ENCODE assay signal across 35 cellular contexts in the genomic region with DNA sequence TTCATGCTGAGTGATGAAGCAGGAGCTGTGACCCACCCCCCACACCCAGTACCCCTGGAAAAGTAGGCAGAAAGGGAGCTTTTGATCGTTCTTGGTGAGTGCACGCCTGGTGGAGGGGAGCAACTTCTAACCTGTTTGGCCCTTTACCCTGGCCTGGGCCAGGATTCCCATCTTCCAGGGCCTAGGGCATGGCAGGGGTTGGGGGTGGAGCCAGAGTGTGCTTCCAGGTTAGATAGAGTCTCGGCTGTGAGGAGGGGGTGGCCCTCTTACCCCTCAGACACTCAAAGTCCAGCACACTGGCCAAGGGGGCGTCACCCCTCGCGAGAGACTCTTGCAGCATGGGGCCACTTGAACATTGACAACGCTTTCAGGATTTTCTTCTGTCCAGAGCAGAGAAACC.
"Had no signal": no experiment of that assay in that cellular context is flagged by ENCODE, and none has a peak within 500 bp of the region (broad histone marks: within the 10 kb centered on the region; RNA-seq: fewer than 3 reads in every experiment).

No MANE protein-coding gene starts in this region.

- DNase-seq: activated CD4-positive, alpha-beta memory T cell treated with anti-CD3 and anti-CD28 coated beads for 36 hours; activated CD4-positive, alpha-beta T cell treated with anti-CD3 and anti-CD28 coated beads for 36 hours; activated CD4-positive, alpha-beta T cell treated with anti-CD3 and anti-CD28 coated beads, Interleukin-2, amount 10 ng/mL, durations not matched to agents 24 days and 14 days; activated CD4-positive, CD25-positive, alpha-beta regulatory T cell; activated CD4-positive, CD25-positive, alpha-beta regulatory T cell treated with anti-CD3 and anti-CD28 coated beads, Interleukin-2, amount 50 U/mL, for 72 hours; activated CD8-positive, alpha-beta memory T cell treated with anti-CD3 and anti-CD28 coated beads, Interleukin-2, amount 10 ng/mL, durations not matched to agents 7 days and 5 days; activated CD8-positive, alpha-beta memory T cell treated with anti-CD3 and anti-CD28 coated beads, Interleukin-2, amount 50 U/mL, for 4 hours; activated CD8-positive, alpha-beta T cell treated with anti-CD3 and anti-CD28 coated beads, Interleukin-2, amount 10 ng/mL, durations not matched to agents 7 days and 5 days; activated effector memory CD4-positive, alpha-beta T cell treated with anti-CD3 and anti-CD28 coated beads, Interleukin-2, amount 50 U/mL, for 16 hours; activated naive CD4-positive, alpha-beta T cell treated with anti-CD3 and anti-CD28 coated beads for 36 hours; activated naive CD8-positive, alpha-beta T cell treated with anti-CD3 and anti-CD28 coated beads for 36 hours; activated naive CD8-positive, alpha-beta T cell treated with anti-CD3 and anti-CD28 coated beads, Interleukin-2, amount 50 U/mL, for 24 hours; activated T-cell treated with anti-CD3 and anti-CD28 coated beads, Interleukin-2, amount 50 U/mL, for 1 hour; activated T-cell treated with anti-CD3 and anti-CD28 coated beads, Interleukin-2, amount 50 U/mL, for 48 hours; adrenal gland; amygdala; aorta; body of pancreas; caudate nucleus; cortex of kidney; dermis blood vessel endothelial cell; effector CD4-positive, alpha-beta T cell; effector memory CD8-positive, alpha-beta T cell; erythroblast; foreskin keratinocyte; gastrocnemius medialis; glutamatergic neuron; heart left ventricle; T-helper 17 cell; T1000 had no signal

- ATAC-seq: activated CD4-positive, alpha-beta T cell treated with anti-CD3 and anti-CD28 coated beads for 36 hours; activated CD8-positive, alpha-beta memory T cell treated with anti-CD3 and anti-CD28 coated beads, Interleukin-2, amount 10 ng/mL, durations not matched to agents 7 days and 5 days; activated CD8-positive, alpha-beta T cell treated with anti-CD3 and anti-CD28 coated beads, Interleukin-2, amount 10 ng/mL, durations not matched to agents 7 days and 5 days; activated naive CD8-positive, alpha-beta T cell treated with anti-CD3 and anti-CD28 coated beads, Interleukin-2, amount 50 U/mL, for 24 hours; body of pancreas; effector memory CD8-positive, alpha-beta T cell; foreskin keratinocyte; gastrocnemius medialis; heart left ventricle; T-helper 17 cell had no signal

- H3K27ac Mint-ChIP-seq: activated CD4-positive, alpha-beta memory T cell treated with anti-CD3 and anti-CD28 coated beads for 36 hours; activated CD4-positive, alpha-beta T cell treated with anti-CD3 and anti-CD28 coated beads for 36 hours; activated CD4-positive, alpha-beta T cell treated with anti-CD3 and anti-CD28 coated beads, Interleukin-2, amount 10 ng/mL, durations not matched to agents 24 days and 14 days; activated CD8-positive, alpha-beta memory T cell treated with anti-CD3 and anti-CD28 coated beads, Interleukin-2, amount 10 ng/mL, durations not matched to agents 7 days and 5 days; activated CD8-positive, alpha-beta T cell treated with anti-CD3 and anti-CD28 coated beads, Interleukin-2, amount 10 ng/mL, durations not matched to agents 7 days and 5 days; activated naive CD4-positive, alpha-beta T cell treated with anti-CD3 and anti-CD28 coated beads for 36 hours; activated naive CD4-positive, alpha-beta T cell treated with anti-CD3 and anti-CD28 coated beads, Interleukin-2, amount 50 U/mL, for 24 hours; activated naive CD8-positive, alpha-beta T cell treated with anti-CD3 and anti-CD28 coated beads for 36 hours; activated naive CD8-positive, alpha-beta T cell treated with anti-CD3 and anti-CD28 coated beads, Interleukin-2, amount 50 U/mL, for 24 hours; activated T-helper 1 cell treated with anti-CD3 and anti-CD28 coated beads, Interleukin-12 subunit alpha, Interleukin-12 subunit beta, Interleukin-2, Interleukin-4 antibody, amounts not matched to agents 30 ng/mL and 10 ng/mL and 1 ng/mL, durations not matched to agents 14 hours and 24 hours and 36 hours; activated T-helper 2 cell treated with anti-CD3 and anti-CD28 coated beads, Interferon-gamma antibody, Interleukin-2, Interleukin-4, amounts not matched to agents 10 μg/mL and 5 μg/mL and 100 μg/mL, durations not matched to agents 14 hours and 24 hours and 36 hours; effector memory CD8-positive, alpha-beta T cell; T-helper 17 cell; T-helper 2 cell treated with Interferon-gamma antibody and Interleukin-4, amounts not matched to agents 5 μg/mL and 100 μg/mL, for 36 hours had no signal

- H3K9me3 Mint-ChIP-seq: activated CD4-positive, alpha-beta memory T cell treated with anti-CD3 and anti-CD28 coated beads for 36 hours; activated naive CD4-positive, alpha-beta T cell treated with anti-CD3 and anti-CD28 coated beads for 36 hours; activated naive CD4-positive, alpha-beta T cell treated with anti-CD3 and anti-CD28 coated beads, Interleukin-2, amount 50 U/mL, for 24 hours; activated naive CD8-positive, alpha-beta T cell treated with anti-CD3 and anti-CD28 coated beads for 36 hours; activated naive CD8-positive, alpha-beta T cell treated with anti-CD3 and anti-CD28 coated beads, Interleukin-2, amount 50 U/mL, for 24 hours; activated T-helper 1 cell treated with anti-CD3 and anti-CD28 coated beads, Interleukin-12 subunit alpha, Interleukin-12 subunit beta, Interleukin-2, Interleukin-4 antibody, amounts not matched to agents 30 ng/mL and 10 ng/mL and 1 ng/mL, durations not matched to agents 14 hours and 24 hours and 36 hours; activated T-helper 2 cell treated with anti-CD3 and anti-CD28 coated beads, Interferon-gamma antibody, Interleukin-2, Interleukin-4, amounts not matched to agents 10 μg/mL and 5 μg/mL and 100 μg/mL, durations not matched to agents 14 hours and 24 hours and 36 hours; effector memory CD8-positive, alpha-beta T cell; T-helper 2 cell treated with Interferon-gamma antibody and Interleukin-4, amounts not matched to agents 5 μg/mL and 100 μg/mL, for 36 hours had no signal

- H3K9me3 ChIP-seq: adrenal gland, body of pancreas, esophagus muscularis mucosa, gastrocnemius medialis, heart left ventricle had no signal

- H3K4me1 Mint-ChIP-seq: activated CD4-positive, alpha-beta T cell treated with anti-CD3 and anti-CD28 coated beads for 36 hours; activated CD4-positive, alpha-beta T cell treated with anti-CD3 and anti-CD28 coated beads, Interleukin-2, amount 10 ng/mL, durations not matched to agents 24 days and 14 days; activated CD8-positive, alpha-beta memory T cell treated with anti-CD3 and anti-CD28 coated beads, Interleukin-2, amount 10 ng/mL, durations not matched to agents 7 days and 5 days; activated naive CD4-positive, alpha-beta T cell treated with anti-CD3 and anti-CD28 coated beads, Interleukin-2, amount 50 U/mL, for 24 hours; activated naive CD8-positive, alpha-beta T cell treated with anti-CD3 and anti-CD28 coated beads for 36 hours; activated naive CD8-positive, alpha-beta T cell treated with anti-CD3 and anti-CD28 coated beads, Interleukin-2, amount 50 U/mL, for 24 hours; T-helper 17 cell had no signal

- H3K36me3 ChIP-seq: adrenal gland, esophagus muscularis mucosa, gastrocnemius medialis, heart left ventricle had no signal

- H3K27me3 Mint-ChIP-seq: activated CD4-positive, alpha-beta memory T cell treated with anti-CD3 and anti-CD28 coated beads for 36 hours; activated CD4-positive, alpha-beta T cell treated with anti-CD3 and anti-CD28 coated beads, Interleukin-2, amount 10 ng/mL, durations not matched to agents 24 days and 14 days; activated CD8-positive, alpha-beta memory T cell treated with anti-CD3 and anti-CD28 coated beads, Interleukin-2, amount 10 ng/mL, durations not matched to agents 7 days and 5 days; activated naive CD4-positive, alpha-beta T cell treated with anti-CD3 and anti-CD28 coated beads, Interleukin-2, amount 50 U/mL, for 24 hours; activated naive CD8-positive, alpha-beta T cell treated with anti-CD3 and anti-CD28 coated beads for 36 hours; activated naive CD8-positive, alpha-beta T cell treated with anti-CD3 and anti-CD28 coated beads, Interleukin-2, amount 50 U/mL, for 24 hours had no signal

- H3K36me3 Mint-ChIP-seq: activated CD4-positive, alpha-beta memory T cell treated with anti-CD3 and anti-CD28 coated beads for 36 hours; activated CD8-positive, alpha-beta memory T cell treated with anti-CD3 and anti-CD28 coated beads, Interleukin-2, amount 10 ng/mL, durations not matched to agents 7 days and 5 days; activated naive CD4-positive, alpha-beta T cell treated with anti-CD3 and anti-CD28 coated beads, Interleukin-2, amount 50 U/mL, for 24 hours; activated naive CD8-positive, alpha-beta T cell treated with anti-CD3 and anti-CD28 coated beads for 36 hours had no signal

- H3K4me3 ChIP-seq: adrenal gland, body of pancreas, esophagus muscularis mucosa, gastrocnemius medialis, heart left ventricle had no signal

- H3K4me1 ChIP-seq: adrenal gland, body of pancreas, esophagus muscularis mucosa, foreskin keratinocyte, gastrocnemius medialis, heart left ventricle had no signal

- H3K27me3 ChIP-seq: adrenal gland, body of pancreas, foreskin keratinocyte, gastrocnemius medialis had no signal

- H3K4me3 Mint-ChIP-seq: activated CD4-positive, alpha-beta memory T cell treated with anti-CD3 and anti-CD28 coated beads for 36 hours; activated CD4-positive, alpha-beta T cell treated with anti-CD3 and anti-CD28 coated beads for 36 hours; activated CD4-positive, alpha-beta T cell treated with anti-CD3 and anti-CD28 coated beads, Interleukin-2, amount 10 ng/mL, durations not matched to agents 24 days and 14 days; activated CD8-positive, alpha-beta memory T cell treated with anti-CD3 and anti-CD28 coated beads, Interleukin-2, amount 10 ng/mL, durations not matched to agents 7 days and 5 days; activated CD8-positive, alpha-beta T cell treated with anti-CD3 and anti-CD28 coated beads, Interleukin-2, amount 10 ng/mL, durations not matched to agents 7 days and 5 days; activated naive CD4-positive, alpha-beta T cell treated with anti-CD3 and anti-CD28 coated beads for 36 hours; activated naive CD4-positive, alpha-beta T cell treated with anti-CD3 and anti-CD28 coated beads, Interleukin-2, amount 50 U/mL, for 24 hours; activated naive CD8-positive, alpha-beta T cell treated with anti-CD3 and anti-CD28 coated beads for 36 hours; activated naive CD8-positive, alpha-beta T cell treated with anti-CD3 and anti-CD28 coated beads, Interleukin-2, amount 50 U/mL, for 24 hours; activated T-helper 1 cell treated with anti-CD3 and anti-CD28 coated beads, Interleukin-12 subunit alpha, Interleukin-12 subunit beta, Interleukin-2, Interleukin-4 antibody, amounts not matched to agents 30 ng/mL and 10 ng/mL and 1 ng/mL, durations not matched to agents 14 hours and 24 hours and 36 hours; effector memory CD8-positive, alpha-beta T cell; T-helper 17 cell; T-helper 2 cell treated with Interferon-gamma antibody and Interleukin-4, amounts not matched to agents 5 μg/mL and 100 μg/mL, for 36 hours had no signal

- H3K27ac ChIP-seq: adrenal gland, body of pancreas, esophagus muscularis mucosa, foreskin keratinocyte, gastrocnemius medialis, heart left ventricle had no signal
